8 cellular contexts compared by ENCODE assay signal in the genomic region with DNA sequence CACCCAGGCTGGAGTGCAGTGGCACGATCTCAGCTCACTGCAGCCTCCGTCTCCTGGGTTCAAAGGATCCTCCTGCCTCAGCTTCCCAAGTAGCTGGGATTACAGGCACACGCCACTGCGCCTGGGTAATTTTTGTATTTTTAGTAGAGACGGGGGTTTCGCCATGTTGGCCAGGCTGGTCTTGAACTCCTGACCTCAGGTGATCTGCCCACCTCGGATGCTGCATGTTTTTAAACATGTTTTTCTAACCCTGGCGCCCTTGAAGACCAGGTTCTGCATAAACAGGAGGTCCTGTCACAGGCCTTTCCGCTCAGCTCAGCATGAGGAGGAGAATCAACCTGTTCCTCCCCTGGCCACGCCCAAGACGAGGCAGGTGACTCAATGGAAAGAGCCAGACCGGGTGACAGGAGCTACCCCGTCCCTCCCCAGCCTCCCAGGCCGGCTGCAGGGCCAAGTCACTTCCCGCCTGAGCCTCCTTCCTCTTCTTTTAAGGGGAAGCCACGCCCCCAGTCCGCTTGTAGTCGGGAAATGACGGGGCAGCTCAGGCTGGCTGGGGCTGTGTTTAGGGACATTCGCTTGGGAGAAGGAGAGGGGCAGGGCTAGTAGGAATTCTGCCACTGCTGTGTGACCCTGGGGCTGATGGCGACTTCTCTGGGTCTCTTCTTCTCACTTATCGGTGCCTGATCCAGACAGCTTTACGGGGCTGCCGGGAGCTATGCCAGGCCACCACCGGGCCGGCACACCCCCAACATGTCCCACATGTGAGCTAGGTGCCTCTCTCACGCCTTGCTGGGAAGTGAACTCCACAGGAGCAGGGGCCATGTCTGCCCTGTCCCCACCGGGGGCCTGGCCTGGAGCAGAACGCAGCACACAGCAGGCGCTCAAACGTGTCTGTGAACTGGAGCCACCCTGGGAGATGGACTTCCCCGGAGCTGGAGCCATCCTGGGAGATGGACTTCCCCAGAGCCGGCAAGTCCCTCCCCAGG. TPM values are rescaled to one million over a fixed set of nuclear protein-coding genes. Genes with fewer than 3 reads are reported as not detected.
A peak's percentile ranks its signal among the peaks of the same experiment; 100 is the strongest.
DNase-seq lines count a peak whose midpoint lies in the region; ATAC-seq and TF ChIP-seq lines count a peak whose summit lies in the region.

No MANE protein-coding gene starts in this region.

- H3K9me3 ChIP-seq in endodermal cell (ENCODE audit: control insufficient read depth, low read length) = no peaks in the 10 kb centered on the region

- H3K4me3 Mint-ChIP-seq in endodermal cell = no peak overlapping the region
- H3K4me3 Mint-ChIP-seq in naive B cell = peak overlapping the region; percentile 81 to 95 (median 89)
- peak overlapping the region; percentile 85 for H3K4me3 Mint-ChIP-seq in stimulated activated memory B cell treated with anti-CD40 and anti-IgM and Interleukin-4, amounts not matched to agents 10 μg/mL and 1 μg/mL and 100 μg/mL, for 72 hours

- TF ChIP-seq CTCF in LNCaP clone FGC (IDR thresholded peaks at IDR 0.05; ENCODE audit: control insufficient read depth, extremely low read depth, insufficient read depth) (no peak), endodermal cell (conservative IDR thresholded peaks at IDR 0.05) (no peak)

- WGBS in endodermal cell (ENCODE audit: insufficient coverage in 1 of 2, insufficient read length in 1 of 2), 2 experiments = 89 to 90% methylated on average over 20 to 33 of the region's 33 CpGs

- peaks cover 4% of the 10 kb centered on the region for H3K36me3 Mint-ChIP-seq in endodermal cell (ENCODE audit: low read depth)
- no peaks in the 10 kb centered on the region for H3K36me3 Mint-ChIP-seq in naive B cell
- H3K36me3 Mint-ChIP-seq in stimulated activated memory B cell treated with anti-CD40 and anti-IgM and Interleukin-4, amounts not matched to agents 10 μg/mL and 1 μg/mL and 100 μg/mL, for 72 hours = no peaks in the 10 kb centered on the region

- peak overlapping the region; percentile 38 for H3K27ac ChIP-seq in endodermal cell (ENCODE audit: low read depth, low read length)

- peak; percentile 15 for DNase-seq in DMS153 (lab: John Stamatoyannopoulos, UW)
- DNase-seq in DMS153 treated with DMSO at 0.1 percent for 48 hours (lab: John Stamatoyannopoulos, UW; ENCODE audit: unreplicated experiment) = no peak
- DNase-seq in LNCaP clone FGC (ENCODE audit: low read depth) = peak; percentile 89
- DNase-seq in activated CD8-positive, alpha-beta memory T cell treated with anti-CD3 and anti-CD28 coated beads for 24 hours = peak; percentile 93
- DNase-seq in endodermal cell = no peak
- DNase-seq in naive B cell = peak; percentile 77

- no peak overlapping the region for H3K27ac Mint-ChIP-seq in endodermal cell
- H3K27ac Mint-ChIP-seq in naive B cell = peak overlapping the region; percentile 65 to 99 (median 94)
- H3K27ac Mint-ChIP-seq in stimulated activated memory B cell treated with anti-CD40 and anti-IgM and Interleukin-4, amounts not matched to agents 10 μg/mL and 1 μg/mL and 100 μg/mL, for 72 hours = peak overlapping the region; percentile 99

- H3K4me3 ChIP-seq in LNCaP clone FGC (ENCODE audit: low read depth, low read length) = no peak overlapping the region
- H3K4me3 ChIP-seq in endodermal cell (ENCODE audit: low read length) = no peak overlapping the region

- no peaks in the 10 kb centered on the region for H3K27me3 ChIP-seq in endodermal cell (ENCODE audit: control insufficient read depth, insufficient read depth, low read length, poor library complexity, severe bottlenecking)

- ATAC-seq in naive B cell (ENCODE audit: low read depth in 2 of 2) (peak; percentile 55 to 60), GM19328 (IDR thresholded peaks at IDR 0.05; ENCODE audit: unreplicated experiment) (no peak)
- ATAC-seq in stimulated activated memory B cell treated with anti-CD40 and anti-IgM and Interleukin-4, amounts not matched to agents 10 μg/mL and 1 μg/mL and 100 μg/mL, for 72 hours = peak; percentile 91

- H3K9me3 Mint-ChIP-seq in endodermal cell (no peaks in the 10 kb centered on the region), naive B cell (no peaks in the 10 kb centered on the region)
- no peaks in the 10 kb centered on the region for H3K9me3 Mint-ChIP-seq in stimulated activated memory B cell treated with anti-CD40 and anti-IgM and Interleukin-4, amounts not matched to agents 10 μg/mL and 1 μg/mL and 100 μg/mL, for 72 hours

- no peak overlapping the region for H3K9ac ChIP-seq in endodermal cell (ENCODE audit: extremely low read depth, low read length, poor library complexity, severe bottlenecking)

- no peaks in the 10 kb centered on the region for H3K4me1 Mint-ChIP-seq in endodermal cell
- peaks cover 32 to 66% (median 54%) of the 10 kb centered on the region in 3 donors for H3K4me1 Mint-ChIP-seq in naive B cell
- peaks cover 75% of the 10 kb centered on the region for H3K4me1 Mint-ChIP-seq in stimulated activated memory B cell treated with anti-CD40 and anti-IgM and Interleukin-4, amounts not matched to agents 10 μg/mL and 1 μg/mL and 100 μg/mL, for 72 hours

- no peaks in the 10 kb centered on the region for H3K4me1 ChIP-seq in endodermal cell (ENCODE audit: control insufficient read depth, insufficient read depth, low read length)

- no peaks in the 10 kb centered on the region for H3K36me3 ChIP-seq in endodermal cell (ENCODE audit: control insufficient read depth, insufficient read depth, low read length)

- no peaks in the 10 kb centered on the region for H3K27me3 Mint-ChIP-seq in endodermal cell (ENCODE audit: insufficient read depth)
- H3K27me3 Mint-ChIP-seq in naive B cell = no peaks in the 10 kb centered on the region
- H3K27me3 Mint-ChIP-seq in stimulated activated memory B cell treated with anti-CD40 and anti-IgM and Interleukin-4, amounts not matched to agents 10 μg/mL and 1 μg/mL and 100 μg/mL, for 72 hours = no peaks in the 10 kb centered on the region

RNA-seq across cellular contexts. Expression of a gene that starts 6.1 kb away (rescaled TPM):
- 10 to 100 TPM; 23.4 to 24.2 TPM for total RNA-seq in endodermal cell
- polyA plus RNA-seq in endodermal cell (2013, experiment 1 of 2) = 72.4 TPM
- polyA plus RNA-seq in endodermal cell (2013, experiment 2 of 2) = 68.2 TPM
- polyA plus RNA-seq in naive B cell (ENCODE audit: low read depth in 6 of 6) = 1 to 10 TPM in 5 of 6 donors, under 1 TPM in 1; 0.05 to 8.0 (median 2.4) TPM

RNA-seq across cellular contexts. Expression of a gene that starts 56.9 kb away (rescaled TPM):
- 10 to 100 TPM; 54.6 to 60.7 TPM for total RNA-seq in endodermal cell
- 43.1 TPM for polyA plus RNA-seq in endodermal cell (2013, experiment 1 of 2)
- 41.4 TPM for polyA plus RNA-seq in endodermal cell (2013, experiment 2 of 2)
- polyA plus RNA-seq in naive B cell (ENCODE audit: low read depth in 6 of 6) = 10 to 100 TPM; 10.3 to 35.2 (median 20.0) TPM

Comparison
In these comparisons a context has a peak if more than half of its experiments do, and no peak if none do; other contexts are left out.
1. DNase-seq: peak in DMS153 (single experiment), LNCaP clone FGC (single experiment), activated CD8-positive, alpha-beta memory T cell treated with anti-CD3 and anti-CD28 coated beads for 24 hours (single experiment) and naive B cell (single experiment); none in DMS153 treated with DMSO at 0.1 percent for 48 hours (single experiment) and endodermal cell (single experiment).